In the genomic region with DNA sequence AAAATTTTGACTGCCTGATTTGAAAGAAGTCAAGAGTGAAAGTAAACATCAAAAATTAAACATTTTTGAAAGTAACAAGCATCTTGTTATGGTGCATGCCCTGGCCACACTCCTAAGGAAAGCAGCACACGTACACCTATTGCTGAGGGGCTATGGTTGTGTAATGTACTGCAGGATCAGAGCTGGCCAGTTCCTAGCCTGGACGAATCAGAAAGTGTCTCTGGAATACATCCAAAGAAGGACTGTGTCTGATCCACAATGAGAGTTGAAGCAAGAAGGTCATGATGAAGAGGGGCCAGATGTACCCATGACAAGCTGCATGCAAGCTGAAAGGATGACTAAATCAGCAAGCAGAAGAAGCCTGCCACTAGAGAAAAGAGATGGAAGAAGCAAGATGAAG, we compare ENCODE assay signal across 23 cellular contexts.
DNase-seq lines count a peak whose midpoint lies in the region; ATAC-seq, FAIRE-seq and TF ChIP-seq lines count a peak whose summit lies in the region.
"Had no signal": no experiment of that assay in that cellular context is flagged by ENCODE, and none has a peak within 500 bp of the region (broad histone marks: within the 10 kb centered on the region; RNA-seq: fewer than 3 reads in every experiment).

No MANE protein-coding gene starts in this region.

- no peaks in the 10 kb centered on the region for H3K36me3 ChIP-seq in RWPE2 (ENCODE audit: low read depth)
- H3K36me3 ChIP-seq: BLaER1, Peyer's patch had no signal

- FAIRE-seq in urothelium cell line (lab: Jason Lieb, UNC) = no peak
- FAIRE-seq: G401.6, GM12892, HepG2, K562 had no signal

- H3K27ac ChIP-seq in RWPE2 (ENCODE audit: poor library complexity, severe bottlenecking) (no peak overlapping the region), foreskin keratinocyte (no peak overlapping the region)
- H3K27ac ChIP-seq: BLaER1, GM23248, Peyer's patch had no signal

- intact Hi-C loops in sciatic nerve (cut with DNase I) = no loop called here

- ATAC-seq in RWPE2 (ENCODE audit: low read depth) (peak; percentile 90), foreskin keratinocyte (peak; percentile 37), HG03108 (IDR thresholded peaks at IDR 0.05; ENCODE audit: unreplicated experiment) (no peak), sciatic nerve (no peak)
- ATAC-seq: HCT116, HepG2, K562, Right ventricle myocardium inferior had no signal

- no peaks in the 10 kb centered on the region for H3K27me3 ChIP-seq in RWPE2 (ENCODE audit: insufficient read depth, poor library complexity, severe bottlenecking)
- no peaks in the 10 kb centered on the region for H3K27me3 ChIP-seq in foreskin keratinocyte
- H3K27me3 ChIP-seq: BLaER1, Peyer's patch had no signal

- DNase-seq in HT-29 (ENCODE audit: low spot score) (peak; percentile 14), RWPE2 (ENCODE audit: low spot score) (no peak), foreskin keratinocyte (no peak), urothelium cell line (ENCODE audit: low spot score) (peak; percentile 11), GOT3 (lab: John Stamatoyannopoulos, UW) (no peak), sciatic nerve (ENCODE audit: low spot score) (no peak)
- DNase-seq: CD4-positive, alpha-beta memory T cell; GM23248; NCI-H1105; NCI-H146; NCI-H2029; NCI-H2227 treated with DMSO at 0.1 percent for 48 hours; NCI-H510A; NCI-H748 treated with DMSO at 0.1 percent for 48 hours; Peyer's patch had no signal

- H3K9me3 ChIP-seq in RWPE2 (ENCODE audit: severe bottlenecking) = no peaks in the 10 kb centered on the region
- H3K9me3 ChIP-seq: Peyer's patch had no signal

- H3K4me1 ChIP-seq in RWPE2 (ENCODE audit: insufficient read depth, poor library complexity, severe bottlenecking) (no peaks in the 10 kb centered on the region), foreskin keratinocyte (no peaks in the 10 kb centered on the region)
- H3K4me1 ChIP-seq: BLaER1, Peyer's patch had no signal

- no peak overlapping the region for H3K4me3 ChIP-seq in RWPE2 (ENCODE audit: severe bottlenecking)
- H3K4me3 ChIP-seq: BLaER1, GM23248, K562, Peyer's patch had no signal

- TF ChIP-seq CTCF in RWPE2 (IDR thresholded peaks at IDR 0.05; ENCODE audit: poor library complexity, severe bottlenecking) (no peak), foreskin keratinocyte (conservative IDR thresholded peaks at IDR 0.05) (no peak)

Comparison
In these comparisons a context has a peak if more than half of its experiments do, and no peak if none do; other contexts are left out.
1. DNase-seq: peak in HT-29 (single experiment) and urothelium cell line (single experiment); none in RWPE2 (single experiment), foreskin keratinocyte (0 of 2), GOT3 (single experiment) and sciatic nerve (single experiment).
2. ATAC-seq: peak in RWPE2 (single experiment) and foreskin keratinocyte (single experiment); none in HG03108 (single experiment) and sciatic nerve (single experiment).